ENCODE assay signal across 21 cellular contexts in genomic region chr11:104565581-104565956, GRCh38.
"Had no signal": no experiment of that assay in that cellular context is flagged by ENCODE, and none has a peak within 500 bp of the region (broad histone marks: within the 10 kb centered on the region; RNA-seq: fewer than 3 reads in every experiment).

No MANE protein-coding gene starts in this region.

- ATAC-seq: effector memory CD8-positive, alpha-beta T cell; gastrocnemius medialis; heart right ventricle; psoas muscle; sciatic nerve; stimulated activated naive B cell treated with anti-CD40 and anti-IgM and Interleukin-4, amounts not matched to agents 10 μg/mL and 1 μg/mL and 100 μg/mL, for 72 hours had no signal

- H3K9me3 ChIP-seq: gastrocnemius medialis, uterus had no signal

- H3K79me2 ChIP-seq: parathyroid adenoma had no signal

- H3K4me3 ChIP-seq: esophagus muscularis mucosa, gastrocnemius medialis, heart right ventricle, left ventricle myocardium inferior, psoas muscle, spleen, uterus had no signal

- H3K9me3 Mint-ChIP-seq: effector memory CD8-positive, alpha-beta T cell had no signal

- H3K4me3 Mint-ChIP-seq: dendritic cell treated with granulocyte-macrophage colony-stimulating factor and Interleukin-4, amounts not matched to agents 40 ng/mL and 50 ng/mL, for 4 days; effector memory CD8-positive, alpha-beta T cell; naive B cell; nephron progenitor cell; stimulated activated naive B cell treated with anti-CD40 and anti-IgM and Interleukin-4, amounts not matched to agents 10 μg/mL and 1 μg/mL and 100 μg/mL, for 72 hours; type B pancreatic cell had no signal

- H3K4me1 ChIP-seq: esophagus muscularis mucosa, gastrocnemius medialis, heart right ventricle, left ventricle myocardium inferior, parathyroid adenoma, psoas muscle, spleen, uterus had no signal

- H3K36me3 ChIP-seq: esophagus muscularis mucosa, gastrocnemius medialis, heart right ventricle, left ventricle myocardium inferior, spleen, uterus had no signal

- H3K27ac Mint-ChIP-seq: dendritic cell treated with granulocyte-macrophage colony-stimulating factor and Interleukin-4, amounts not matched to agents 40 ng/mL and 50 ng/mL, for 4 days; effector memory CD8-positive, alpha-beta T cell; naive B cell; nephron progenitor cell; stimulated activated naive B cell treated with anti-CD40 and anti-IgM and Interleukin-4, amounts not matched to agents 10 μg/mL and 1 μg/mL and 100 μg/mL, for 72 hours; type B pancreatic cell had no signal

- H3K27me3 ChIP-seq: esophagus muscularis mucosa, gastrocnemius medialis, heart right ventricle, spleen, uterus had no signal

- DNase-seq: effector memory CD8-positive, alpha-beta T cell; gastrocnemius medialis; heart right ventricle; hypothalamus; left ventricle myocardium inferior; mesendoderm; naive B cell; nephron progenitor cell; stimulated activated CD4-positive, alpha-beta T cell treated with anti-CD3 and anti-CD28 coated beads, Interleukin-15, amount 100 ng/mL, for 24 hours; stimulated activated CD4-positive, alpha-beta T cell treated with anti-CD3 and anti-CD28 coated beads, Interleukin-1b, Interleukin-23, amount 100 ng/mL, for 48 hours; stimulated activated CD4-positive, alpha-beta T cell treated with anti-CD3 and anti-CD28 coated beads, Interleukin-4, amount 100 ng/mL, for 24 hours; stimulated activated naive B cell treated with anti-CD40 and anti-IgM and Interleukin-4, amounts not matched to agents 10 μg/mL and 1 μg/mL and 100 μg/mL, for 72 hours; uterus had no signal

- H2AFZ ChIP-seq: parathyroid adenoma had no signal

- H3K4me1 Mint-ChIP-seq: naive B cell; nephron progenitor cell; stimulated activated naive B cell treated with anti-CD40 and anti-IgM and Interleukin-4, amounts not matched to agents 10 μg/mL and 1 μg/mL and 100 μg/mL, for 72 hours had no signal

- H3K36me3 Mint-ChIP-seq: naive B cell; stimulated activated naive B cell treated with anti-CD40 and anti-IgM and Interleukin-4, amounts not matched to agents 10 μg/mL and 1 μg/mL and 100 μg/mL, for 72 hours; type B pancreatic cell had no signal

- H3K27me3 Mint-ChIP-seq: dendritic cell treated with granulocyte-macrophage colony-stimulating factor and Interleukin-4, amounts not matched to agents 40 ng/mL and 50 ng/mL, for 4 days; effector memory CD8-positive, alpha-beta T cell; naive B cell; stimulated activated naive B cell treated with anti-CD40 and anti-IgM and Interleukin-4, amounts not matched to agents 10 μg/mL and 1 μg/mL and 100 μg/mL, for 72 hours; type B pancreatic cell had no signal

- H3K27ac ChIP-seq: epithelial cell of prostate, esophagus muscularis mucosa, gastrocnemius medialis, heart right ventricle, left ventricle myocardium inferior, parathyroid adenoma, psoas muscle, spleen, uterus had no signal
